Comparison of ENCODE assay signal across 1 cellular context in genomic region chr11:224424-224823, GRCh38.
TF ChIP-seq lines count a peak whose summit lies in the region.

No MANE protein-coding gene starts in this region.

TF ChIP-seq in IMR-90, 13 proteins besides CTCF, POLR2A, EP300 and RAD21:
- no peak for TF ChIP-seq USF2 (IDR thresholded peaks at IDR 0.05; ENCODE audit: low read depth, low read length)
- no peak for TF ChIP-seq ELK1 (IDR thresholded peaks at IDR 0.05; ENCODE audit: borderline replicate concordance, low read depth, low read length)
